17 cellular contexts compared by ENCODE assay signal in the genomic region with DNA sequence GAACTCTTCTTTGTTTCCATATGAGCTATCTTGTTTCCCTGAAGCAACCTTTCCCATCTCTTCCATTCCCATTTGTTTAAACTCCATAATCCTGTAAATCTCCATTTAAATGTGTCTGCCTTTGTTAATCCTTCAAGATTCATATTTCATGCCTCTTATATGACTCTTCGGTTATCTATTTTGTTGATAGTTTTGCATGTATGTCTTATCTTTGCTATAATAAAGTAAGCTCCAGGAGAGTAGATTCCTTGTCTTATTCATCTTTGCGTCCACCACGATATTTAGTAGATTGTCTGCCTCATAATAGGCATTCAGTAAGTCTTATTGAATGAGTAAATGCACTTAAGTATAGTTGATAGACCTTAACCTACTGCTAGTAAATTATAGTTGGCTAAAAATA. TPM values are rescaled to one million over a fixed set of nuclear protein-coding genes. Genes with fewer than 3 reads are reported as not detected.
DNase-seq lines count a peak whose midpoint lies in the region; ATAC-seq, FAIRE-seq and TF ChIP-seq lines count a peak whose summit lies in the region.
"Had no signal": no experiment of that assay in that cellular context is flagged by ENCODE, and none has a peak within 500 bp of the region (broad histone marks: within the 10 kb centered on the region; RNA-seq: fewer than 3 reads in every experiment).

No MANE protein-coding gene starts in this region.

- WGBS in GM23248 (ENCODE audit: low coverage in 1 of 2, low lambda C conversion rate in 2 of 2, missing lambda C conversion rate in 2 of 2), 2 experiments, result 97 to 99% methylated on average over 3 of the region's 3 CpGs
- no CpG with 5 or more reads among the region's 3 CpGs for WGBS in IMR-90 (ENCODE audit: extremely low coverage in 2 of 2, insufficient read length in 1 of 2), 2 experiments
- WGBS in K562 (ENCODE audit: insufficient coverage, low coverage, missing lambda C conversion rate), result 59% methylated on average over 3 of the region's 3 CpGs
- 28% methylated on average over 3 of the region's 3 CpGs for WGBS in smooth muscle cell (ENCODE audit: low lambda C conversion rate)

- H3K4me3 Mint-ChIP-seq in activated T-helper 2 cell treated with anti-CD3 and anti-CD28 coated beads, Interferon-gamma antibody, Interleukin-2, Interleukin-4, amounts not matched to agents 10 μg/mL and 5 μg/mL and 100 μg/mL, durations not matched to agents 14 hours and 24 hours and 36 hours (ENCODE audit: low read depth), result no peak overlapping the region
- H3K4me3 Mint-ChIP-seq: CD8-positive, alpha-beta memory T cell had no signal

- H4K20me1 ChIP-seq in GM23248 (ENCODE audit: insufficient read depth), result peaks cover 45% of the 10 kb centered on the region
- peaks cover 85% of the 10 kb centered on the region for H4K20me1 ChIP-seq in IMR-90 (ENCODE audit: insufficient read depth, low read length)
- H4K20me1 ChIP-seq in K562 (replicated peaks; ENCODE audit: control insufficient read depth, insufficient read depth, low read length), result 0 out of 2 replicates have a peak, but pooled peaks cover 4% of the 10 kb centered on the region
- H4K20me1 ChIP-seq in smooth muscle cell (ENCODE audit: low read depth), result peaks cover 75% of the 10 kb centered on the region

- H3K36me3 ChIP-seq in GM23248 (ENCODE audit: low read depth) (peaks cover 31% of the 10 kb centered on the region), IMR-90 (ENCODE audit: control insufficient read depth, insufficient read depth, low read length) (peaks cover 5% of the 10 kb centered on the region), K562 (ENCODE audit: control insufficient read depth, insufficient read depth, low read length) (no peaks in the 10 kb centered on the region; the same call in 2 of the 3 replicates), smooth muscle cell (ENCODE audit: low read depth) (no peaks in the 10 kb centered on the region)

- H3K9me2 ChIP-seq in GM23248 (ENCODE audit: insufficient read depth), result no peaks in the 10 kb centered on the region

- TF ChIP-seq RAD21 in IMR-90 (IDR thresholded peaks at IDR 0.05; ENCODE audit: low read length), result no peak
- TF ChIP-seq RAD21 in K562 (CRISPR knock-in tag; conservative IDR thresholded peaks at IDR 0.05 in 1 of 2, IDR thresholded peaks at IDR 0.05 in 1 of 2), result no peak

- no peak overlapping the region for H2BK120ac ChIP-seq in IMR-90 (ENCODE audit: low read depth, low read length)

- no peak for DNase-seq in GM23248
- DNase-seq in IMR-90, result no peak
- no peak for DNase-seq in K562 (ENCODE audit: extremely low read depth in 1 of 4, low spot score in 3 of 4)
- DNase-seq in smooth muscle cell (lab: John Stamatoyannopoulos, UW; ENCODE audit: unreplicated experiment), result no peak
- DNase-seq in stimulated activated CD8-positive, alpha-beta memory T cell treated with anti-CD3 and anti-CD28 coated beads, Interleukin-4, amount 100 ng/mL, for 48 hours, result no peak
- no peak for DNase-seq in activated T-helper 2 cell treated with anti-CD3 and anti-CD28 coated beads, Interferon-gamma antibody, Interleukin-2, Interleukin-4, amounts not matched to agents 10 μg/mL and 5 μg/mL and 100 μg/mL, durations not matched to agents 14 hours and 24 hours and 36 hours (ENCODE audit: low spot score)
- DNase-seq in NCI-H2196 (lab: John Stamatoyannopoulos, UW; ENCODE audit: unreplicated experiment), result no peak
- DNase-seq: AML-193; Caco-2; CD8-positive, alpha-beta memory T cell; DND-41; GDM1 had no signal

- H3K27ac ChIP-seq in GM23248, result peak overlapping the region; percentile 2; the same call in 1 of the 2 replicates
- H3K27ac ChIP-seq in IMR-90 (ENCODE audit: insufficient read depth, low read length), result no peak overlapping the region
- peak overlapping the region; percentile 21; the same call in 1 of the 3 replicates for H3K27ac ChIP-seq in K562 (ENCODE audit: extremely low read depth, low read depth, low read length)
- H3K27ac ChIP-seq in smooth muscle cell (ENCODE audit: low read depth), result peak overlapping the region; percentile 87
- H3K27ac ChIP-seq: A549, BLaER1 had no signal

- H3K9ac ChIP-seq in GM23248 (no peak overlapping the region), IMR-90 (ENCODE audit: low read depth, low read length) (no peak overlapping the region), K562 (ENCODE audit: insufficient read depth in 1 of 2, low read depth in 2 of 2, low read length in 2 of 2) (no peak overlapping the region), smooth muscle cell (ENCODE audit: low read depth) (no peak overlapping the region)
- H3K9ac ChIP-seq: BLaER1 had no signal

- no peak for TF ChIP-seq EP300 in K562 (IDR thresholded peaks at IDR 0.05; ENCODE audit: low read length)

- no peak overlapping the region for H2AK9ac ChIP-seq in IMR-90 (replicated peaks; ENCODE audit: low read depth, low read length, poor library complexity)

- peaks cover 92% of the 10 kb centered on the region for H3K4me1 ChIP-seq in GM23248 (ENCODE audit: insufficient read depth)
- H3K4me1 ChIP-seq in IMR-90 (ENCODE audit: control insufficient read depth, insufficient read depth, low read length), result peaks cover 27% of the 10 kb centered on the region
- H3K4me1 ChIP-seq in K562 (replicated peaks in 1 of 2; ENCODE audit: control insufficient read depth in 2 of 2, insufficient read depth in 2 of 2, low read length in 2 of 2), result peaks cover 24 to 48% of the 10 kb centered on the region in 2 experiments
- H3K4me1 ChIP-seq in smooth muscle cell (ENCODE audit: low read depth), result peaks cover 21% of the 10 kb centered on the region
- H3K4me1 ChIP-seq: Caco-2 had no signal

- H3K14ac ChIP-seq in IMR-90 (replicated peaks; ENCODE audit: low read depth, low read length), result no peak overlapping the region

- no peak overlapping the region for H2BK20ac ChIP-seq in IMR-90 (ENCODE audit: low read depth, low read length)

- H4K5ac ChIP-seq in IMR-90 (ENCODE audit: low read depth, low read length), result no peak overlapping the region

- H3K79me2 ChIP-seq in GM23248 (ENCODE audit: insufficient read depth), result peaks cover 100% of the 10 kb centered on the region
- H3K79me2 ChIP-seq in K562 (ENCODE audit: control insufficient read depth, insufficient read depth, low read length), result peaks cover 83% of the 10 kb centered on the region
- peaks cover 100% of the 10 kb centered on the region for H3K79me2 ChIP-seq in smooth muscle cell (ENCODE audit: low read depth)

- H3K9me1 ChIP-seq in IMR-90 (ENCODE audit: insufficient read depth, low read length) (peaks cover 13% of the 10 kb centered on the region), K562 (ENCODE audit: control insufficient read depth, insufficient read depth, low read length) (no peaks in the 10 kb centered on the region)

- no peak overlapping the region for H2AK5ac ChIP-seq in IMR-90 (ENCODE audit: low read depth, low read length)

- dilution Hi-C loops in IMR-90 (cut with HindIII; ENCODE audit: low sequenced_read_pairs, unreplicated experiment), result no loop called here

- no peak overlapping the region for H2BK15ac ChIP-seq in IMR-90 (ENCODE audit: low read depth, low read length)

- peaks cover 2% of the 10 kb centered on the region for H3K4me1 Mint-ChIP-seq in activated T-helper 2 cell treated with anti-CD3 and anti-CD28 coated beads, Interferon-gamma antibody, Interleukin-2, Interleukin-4, amounts not matched to agents 10 μg/mL and 5 μg/mL and 100 μg/mL, durations not matched to agents 14 hours and 24 hours and 36 hours (ENCODE audit: low read depth)
- H3K4me1 Mint-ChIP-seq: CD8-positive, alpha-beta memory T cell had no signal

- no peak overlapping the region for H3K18ac ChIP-seq in IMR-90 (ENCODE audit: low read depth, low read length)

- no peak overlapping the region for H3K23ac ChIP-seq in IMR-90 (ENCODE audit: low read depth, low read length)

- H3K4me3 ChIP-seq in GM23248 (no peak overlapping the region), IMR-90 (ENCODE audit: insufficient read depth, low read depth, low read length) (no peak overlapping the region), K562 (no peak overlapping the region), smooth muscle cell (no peak overlapping the region)
- H3K4me3 ChIP-seq: A549, BLaER1 had no signal

- no peak for ATAC-seq in IMR-90 (ENCODE audit: low read depth)
- no peak for ATAC-seq in K562
- ATAC-seq: A549, HCT116 had no signal

- no peak for TF ChIP-seq CTCF in IMR-90 (conservative IDR thresholded peaks at IDR 0.05; ENCODE audit: low read depth, low read length)
- TF ChIP-seq CTCF in K562 (IDR thresholded peaks at IDR 0.05 in 2 of 3, conservative IDR thresholded peaks at IDR 0.05 in 1 of 3; ENCODE audit: insufficient read depth in 2 of 3, low read depth in 1 of 3, low read length in 3 of 3), result no peak
- TF ChIP-seq CTCF in smooth muscle cell (IDR thresholded peaks at IDR 0.05; ENCODE audit: borderline replicate concordance, insufficient read depth, poor library complexity, severe bottlenecking), result no peak

- no peak overlapping the region for H2AFZ ChIP-seq in GM23248
- H2AFZ ChIP-seq in IMR-90 (replicated peaks; ENCODE audit: low read length, poor library complexity), result no peak overlapping the region
- no peak overlapping the region for H2AFZ ChIP-seq in K562 (ENCODE audit: low read depth, low read length)
- H2AFZ ChIP-seq in smooth muscle cell (ENCODE audit: low read depth), result no peak overlapping the region

- H3K27me3 Mint-ChIP-seq in activated T-helper 2 cell treated with anti-CD3 and anti-CD28 coated beads, Interferon-gamma antibody, Interleukin-2, Interleukin-4, amounts not matched to agents 10 μg/mL and 5 μg/mL and 100 μg/mL, durations not matched to agents 14 hours and 24 hours and 36 hours (ENCODE audit: low read depth), result no peaks in the 10 kb centered on the region

- no peak for TF ChIP-seq POLR2A in IMR-90 (IDR thresholded peaks at IDR 0.05; ENCODE audit: low read depth, low read length)
- TF ChIP-seq POLR2A in K562 (conservative IDR thresholded peaks at IDR 0.05), result no peak

- in situ Hi-C loops in GM23248 (cut with MboI), result no loop called here
- in situ Hi-C loops in IMR-90 (cut with MboI; ENCODE audit: low sequenced_read_pairs), result no loop called here
- in situ Hi-C loops in K562 (cut with MboI), result no loop called here

- CTCF ChIA-PET in IMR-90 (lab: Yijun Ruan, JAX), result interaction anchor here (0.7 kb wide), 1 partner anchor 71 kb away, joined by 3 read pairs; no protein-coding TSS in a partner anchor
- CTCF ChIA-PET in K562 (lab: Yijun Ruan, JAX; ENCODE audit: low intra/inter-chr PET ratio), result no interaction called here

- BruUV-seq in IMR-90 (replicated peaks; lab: Mats Ljungman, UMichigan) (no TSS peak), K562 (replicated peaks; lab: Mats Ljungman, UMichigan) (no TSS peak)

- H3K27me3 ChIP-seq in GM23248 (replicated peaks; ENCODE audit: insufficient read depth) (no peaks in the 10 kb centered on the region), IMR-90 (ENCODE audit: control insufficient read depth, insufficient read depth, low read length) (no peaks in the 10 kb centered on the region), K562 (ENCODE audit: control insufficient read depth in 2 of 2, insufficient read depth in 2 of 2, low read length in 2 of 2) (no peaks in the 10 kb centered on the region), smooth muscle cell (ENCODE audit: low read depth) (no peaks in the 10 kb centered on the region)
- H3K27me3 ChIP-seq: BLaER1 had no signal

- POLR2A ChIA-PET in IMR-90 (lab: Charles Lee; ENCODE audit: unreplicated experiment) (interaction anchor here (1.6 kb wide), 1 partner anchor 9 kb away, joined by 5 read pairs; no protein-coding TSS in a partner anchor), K562 (lab: Yijun Ruan, JAX) (interaction anchor here (0.6 to 8.4 kb wide), 9 partner anchors 9 to 1982 kb away, joined by 3 to 75 read pairs (median 5); partner anchors contain the start of gene CLIC4)

- H3K4me2 ChIP-seq in GM23248 (ENCODE audit: unreplicated experiment) (no peak overlapping the region), IMR-90 (ENCODE audit: low read depth, low read length) (no peak overlapping the region), K562 (ENCODE audit: insufficient read depth, low read length) (no peak overlapping the region), smooth muscle cell (peak overlapping the region; percentile 49)
- H3K4me2 ChIP-seq: A549 had no signal

- no peak overlapping the region for H3K56ac ChIP-seq in IMR-90 (ENCODE audit: extremely low read depth, insufficient read depth, low read length)

- no peaks in the 10 kb centered on the region for H3K36me3 Mint-ChIP-seq in activated T-helper 2 cell treated with anti-CD3 and anti-CD28 coated beads, Interferon-gamma antibody, Interleukin-2, Interleukin-4, amounts not matched to agents 10 μg/mL and 5 μg/mL and 100 μg/mL, durations not matched to agents 14 hours and 24 hours and 36 hours (ENCODE audit: low read depth)
- H3K36me3 Mint-ChIP-seq: CD8-positive, alpha-beta memory T cell had no signal

- H3K27ac Mint-ChIP-seq in activated T-helper 2 cell treated with anti-CD3 and anti-CD28 coated beads, Interferon-gamma antibody, Interleukin-2, Interleukin-4, amounts not matched to agents 10 μg/mL and 5 μg/mL and 100 μg/mL, durations not matched to agents 14 hours and 24 hours and 36 hours, result no peak overlapping the region
- H3K27ac Mint-ChIP-seq: CD8-positive, alpha-beta memory T cell had no signal

- intact Hi-C loops in IMR-90 (cut with micrococcal nuclease) (no loop called here), K562 (cut with micrococcal nuclease) (loop anchor here (2.0 kb wide), 1 partner anchor 19 kb away; the partner anchor contains the start of gene CLIC4)
- intact Hi-C loops in activated T-helper 2 cell treated with anti-CD3 and anti-CD28 coated beads, Interferon-gamma antibody, Interleukin-2, Interleukin-4, amounts not matched to agents 10 μg/mL and 5 μg/mL and 100 μg/mL, durations not matched to agents 14 hours and 24 hours and 36 hours (cut with micrococcal nuclease), result no loop called here

- no peak overlapping the region for H4K8ac ChIP-seq in IMR-90 (ENCODE audit: low read depth in 2 of 2, low read length in 2 of 2)

- H4K91ac ChIP-seq in IMR-90 (ENCODE audit: insufficient read depth, low read depth, low read length), result no peak overlapping the region

- FAIRE-seq in K562 (lab: Jason Lieb, UNC), result no peak
- FAIRE-seq: A549, GM12892, H54 had no signal

- H2BK5ac ChIP-seq in IMR-90 (ENCODE audit: low read depth, low read length, poor library complexity, severe bottlenecking), result peak overlapping the region; percentile 23

- H3K79me1 ChIP-seq in IMR-90 (ENCODE audit: low read depth in 1 of 2, low read length in 2 of 2), result peaks cover 0 to 61% of the 10 kb centered on the region in 2 experiments; a peak in 2 of 4 replicates

- H3K9me3 Mint-ChIP-seq in activated T-helper 2 cell treated with anti-CD3 and anti-CD28 coated beads, Interferon-gamma antibody, Interleukin-2, Interleukin-4, amounts not matched to agents 10 μg/mL and 5 μg/mL and 100 μg/mL, durations not matched to agents 14 hours and 24 hours and 36 hours, result no peaks in the 10 kb centered on the region
- H3K9me3 Mint-ChIP-seq: CD8-positive, alpha-beta memory T cell had no signal

- no peaks in the 10 kb centered on the region for H3K9me3 ChIP-seq in GM23248 (ENCODE audit: low read depth)
- H3K9me3 ChIP-seq in IMR-90 (ENCODE audit: control insufficient read depth, insufficient read depth, low read length), result no peaks in the 10 kb centered on the region
- no peaks in the 10 kb centered on the region for H3K9me3 ChIP-seq in K562 (replicated peaks; ENCODE audit: control insufficient read depth, insufficient read depth, low read depth, low read length)
- H3K9me3 ChIP-seq in smooth muscle cell (replicated peaks; ENCODE audit: low read depth), result no peaks in the 10 kb centered on the region
- H3K9me3 ChIP-seq: A549, BLaER1, Caco-2 had no signal

- H3K4ac ChIP-seq in IMR-90 (ENCODE audit: low read depth, low read length), result no peak overlapping the region

- H3F3A ChIP-seq in GM23248 (ENCODE audit: insufficient read depth) (peaks cover 90% of the 10 kb centered on the region), smooth muscle cell (ENCODE audit: low read depth) (peaks cover 50% of the 10 kb centered on the region)

RNA-seq across cellular contexts. Expression of gene CLIC4, which starts 18.4 kb away (rescaled TPM):
- 1,589 and 1,665 TPM in 2 replicates for total RNA-seq in GM23248 (2014; rRNA removed; shearing (Covaris generic))
- polyA plus RNA-seq in GM23248 (2016; fragmentation: Nextera tagmentation; extraction: Ambion mirVana) (1,380 and 1,381 TPM in 2 replicates), IMR-90 (2012; rRNA removed) (194 and 242 TPM in 2 replicates), K562 (2011; rRNA removed) (21.0 and 22.9 TPM in 2 replicates), K562 (2014; fragmentation: Illumina TruSeq; extraction: Trizol) (52.6 and 58.3 TPM in 2 replicates), K562 (2014; fragmentation: Nextera tagmentation; extraction: Ambion mirVana) (10 to 100 TPM; 16.0 to 18.9 TPM), K562 (2014; rRNA removed) (33.8 and 38.4 TPM in 2 replicates), smooth muscle cell (149 and 151 TPM in 2 replicates)
- total RNA-seq in IMR-90 (2012; rRNA removed) (392 and 524 TPM in 2 replicates), K562 (2014; rRNA removed) (31.8 and 34.6 TPM in 2 replicates), K562 (2014; rRNA removed; fragmentation: Illumina TruSeq; extraction: Trizol) (58.3 and 71.7 TPM in 2 replicates), K562 (2015; rRNA removed; fragmentation: Illumina TruSeq; extraction: Trizol) (35.6 and 39.1 TPM in 2 replicates), K562 (2021) (64.5 and 67.5 TPM in 2 replicates), smooth muscle cell (389 and 417 TPM in 2 replicates)
- polyA plus RNA-seq in IMR-90 (2012; cell fraction: cytosol; rRNA removed), result 181 and 264 TPM in 2 replicates
- polyA plus RNA-seq in IMR-90 (2012; cell fraction: nucleus; rRNA removed; ENCODE audit: low replicate concordance), result 149 and 183 TPM in 2 replicates
- total RNA-seq in K562 (2011; cell fraction: chromatin; rRNA removed; ENCODE audit: low replicate concordance), result 12.8 and 26.9 TPM in 2 replicates
- total RNA-seq in K562 (2011; cell fraction: nucleolus; rRNA removed), result 9.8 and 13.6 TPM in 2 replicates
- 20.3 and 22.9 TPM in 2 replicates for total RNA-seq in K562 (2011; cell fraction: nucleoplasm; rRNA removed)
- polyA plus RNA-seq in K562 (2011; cell fraction: cytosol; rRNA removed), result 7.4 and 14.6 TPM in 2 replicates
- 6.9 and 12.6 TPM in 2 replicates for polyA plus RNA-seq in K562 (2011; cell fraction: nucleus; rRNA removed)
- polyA plus RNA-seq in K562 (2012), result 37.3 and 89.5 TPM in 2 replicates
- polyA minus RNA-seq in K562 (2011; rRNA and poly(A)+ RNA removed), result 15.9 and 25.4 TPM in 2 replicates
- polyA minus RNA-seq in K562 (2011; cell fraction: cytosol; rRNA and poly(A)+ RNA removed), result 13.6 and 16.5 TPM in 2 replicates
- polyA minus RNA-seq in K562 (2011; cell fraction: nucleus; rRNA and poly(A)+ RNA removed), result 8.1 and 16.3 TPM in 2 replicates
- total RNA-seq in activated T-helper 2 cell treated with anti-CD3 and anti-CD28 coated beads, Interferon-gamma antibody, Interleukin-2, Interleukin-4, amounts not matched to agents 10 μg/mL and 5 μg/mL and 100 μg/mL, durations not matched to agents 14 hours and 24 hours and 36 hours, result 17.9 and 18.2 TPM in 2 replicates
